Comparison of ENCODE assay signal across 8 cellular contexts in the genomic region with DNA sequence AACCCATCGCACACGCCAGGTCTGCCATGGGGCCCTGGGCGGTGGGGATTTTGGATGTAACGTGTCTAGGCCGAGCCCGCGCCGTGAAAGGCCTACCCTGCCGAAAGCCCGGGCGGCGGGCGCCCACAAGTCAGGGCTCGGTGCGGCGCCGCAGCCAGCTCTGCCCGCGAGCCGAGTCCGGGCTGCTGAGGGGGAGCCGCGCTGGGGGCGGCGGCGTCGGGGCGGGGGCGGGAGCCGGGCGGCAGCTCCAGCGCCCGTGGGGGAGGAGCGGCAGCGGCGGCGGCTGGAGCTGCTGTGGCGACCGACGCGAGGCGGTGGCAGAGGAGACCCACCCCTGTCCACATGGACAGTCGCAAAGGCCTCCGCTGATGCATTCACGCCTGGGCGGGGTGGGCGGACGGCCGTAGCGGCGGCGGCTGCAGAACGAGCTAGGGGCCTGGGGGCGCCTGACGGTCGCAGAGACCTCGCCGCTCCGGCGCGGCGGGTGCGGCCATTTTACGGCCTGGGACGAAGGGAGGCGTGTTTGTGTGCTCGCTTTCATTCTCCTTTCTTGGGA. TPM values are rescaled to one million over a fixed set of nuclear protein-coding genes. Genes with fewer than 3 reads are reported as not detected.
DNase-seq lines count a peak whose midpoint lies in the region; ATAC-seq and TF ChIP-seq lines count a peak whose summit lies in the region.

Gene SENP6 (plus strand): TSS at position 273 of the 556 bp plus-strand sequence. CDS start 645 bp downstream, outside the sequence.

- peak within 1 kb of the TSS; percentile 83 for H3K4me2 ChIP-seq in neural cell (ENCODE audit: low read length)

- peak within 1 kb of the TSS; percentile 97 to 98 for H3K4me3 Mint-ChIP-seq in stimulated activated naive CD8-positive, alpha-beta T cell treated with anti-CD3 and anti-CD28 coated beads, Interleukin-15, amount 100 ng/mL, for 72 hours

- H3K4me1 Mint-ChIP-seq in stimulated activated naive CD8-positive, alpha-beta T cell treated with anti-CD3 and anti-CD28 coated beads, Interleukin-15, amount 100 ng/mL, for 72 hours = peaks cover 53% of the 10 kb centered on the region

- peak within 1 kb of the TSS; percentile 91 for H2AFZ ChIP-seq in neural cell (ENCODE audit: low read depth, low read length)

- H3K9me3 ChIP-seq in neural cell (ENCODE audit: low read length) = no peaks in the 10 kb centered on the region

- H3K36me3 ChIP-seq in neural cell (ENCODE audit: insufficient read depth, low read length) = no peaks in the 10 kb centered on the region

- peak within 1 kb of the TSS; percentile 97 for H3K27ac ChIP-seq in neural cell (ENCODE audit: low read length)

- H3K27me3 Mint-ChIP-seq in stimulated activated naive CD8-positive, alpha-beta T cell treated with anti-CD3 and anti-CD28 coated beads, Interleukin-15, amount 100 ng/mL, for 72 hours = no peaks in the 10 kb centered on the region

- peak within 1 kb of the TSS; percentile 89 for H3K4me3 ChIP-seq in neural cell (ENCODE audit: low read length)

- no peaks in the 10 kb centered on the region for H3F3A ChIP-seq in neural cell (ENCODE audit: insufficient read depth, low read length, poor library complexity, severe bottlenecking)

- no peaks in the 10 kb centered on the region for H4K20me1 ChIP-seq in neural cell (ENCODE audit: insufficient read depth)

- no peak for TF ChIP-seq CTCF in neural cell (IDR thresholded peaks at IDR 0.05; ENCODE audit: poor library complexity, severe bottlenecking)

- H3K9me3 Mint-ChIP-seq in stimulated activated naive CD8-positive, alpha-beta T cell treated with anti-CD3 and anti-CD28 coated beads, Interleukin-15, amount 100 ng/mL, for 72 hours = no peaks in the 10 kb centered on the region

- TF ChIP-seq EP300 in neural cell (conservative IDR thresholded peaks at IDR 0.05; ENCODE audit: poor library complexity, severe bottlenecking) = no peak

- no peaks in the 10 kb centered on the region for H3K9me2 ChIP-seq in neural cell (ENCODE audit: insufficient read depth, low read length)

- peak within 1 kb of the TSS; percentile 98 for H3K9ac ChIP-seq in neural cell (ENCODE audit: low read length)

- H3K27ac Mint-ChIP-seq in stimulated activated naive CD8-positive, alpha-beta T cell treated with anti-CD3 and anti-CD28 coated beads, Interleukin-15, amount 100 ng/mL, for 72 hours = peak within 1 kb of the TSS; percentile 99

- peak; percentile 69 for ATAC-seq in GM21526 (IDR thresholded peaks at IDR 0.05; ENCODE audit: low FRiP score, unreplicated experiment)
- ATAC-seq in stimulated activated naive CD8-positive, alpha-beta T cell treated with anti-CD3 and anti-CD28 coated beads, Interleukin-15, amount 100 ng/mL, for 72 hours = peak; percentile 79

- TF ChIP-seq RAD21 in neural cell (conservative IDR thresholded peaks at IDR 0.05) = no peak

- peaks cover 62% of the 10 kb centered on the region for H3K79me2 ChIP-seq in neural cell (replicated peaks; ENCODE audit: insufficient read depth, low read length)

- no peaks in the 10 kb centered on the region for H3K27me3 ChIP-seq in neural cell (ENCODE audit: insufficient read depth, low read depth, low read length)

- DNase-seq in DMS79 (lab: John Stamatoyannopoulos, UW) (peak; percentile 47), HuH-7.5 (ENCODE audit: low spot score) (peak; percentile 63), SHP77 (lab: John Stamatoyannopoulos, UW) (peak; percentile 60 to 90), fibroblast of the conjunctiva (ENCODE audit: low read depth) (peak; percentile 65)
- peak; percentile 90 for DNase-seq in activated effector memory CD4-positive, alpha-beta T cell treated with anti-CD3 and anti-CD28 coated beads, Interleukin-2, amount 50 U/mL, for 16 hours
- DNase-seq in stimulated activated naive CD8-positive, alpha-beta T cell treated with anti-CD3 and anti-CD28 coated beads, Interleukin-15, amount 100 ng/mL, for 72 hours = peak; percentile 75 to 76

TF ChIP-seq in neural cell, 6 proteins besides CTCF, POLR2A, EP300 and RAD21:
- TF ChIP-seq EZH2 (IDR thresholded peaks at IDR 0.05; ENCODE audit: borderline replicate concordance, insufficient read depth, low read length, poor library complexity, severe bottlenecking) = no peak
- TF ChIP-seq SMC3 (conservative IDR thresholded peaks at IDR 0.05; ENCODE audit: poor library complexity) = no peak
- TF ChIP-seq REST (IDR thresholded peaks at IDR 0.05; ENCODE audit: borderline replicate concordance) = peak; percentile 81
- peak; percentile 41 for TF ChIP-seq MXI1 (conservative IDR thresholded peaks at IDR 0.05; ENCODE audit: poor library complexity, severe bottlenecking)
- TF ChIP-seq TAF1 (IDR thresholded peaks at IDR 0.05; ENCODE audit: low read depth) = peak; percentile 53
- TF ChIP-seq POLR2AphosphoS5 (IDR thresholded peaks at IDR 0.05) = peak; percentile 80
TF ChIP-seq in neural cell: peak in this region for 4.

RNA-seq across cellular contexts. Expression of gene SENP6, which starts in this region (rescaled TPM):
- 113 and 115 TPM in 2 replicates for polyA plus RNA-seq in neural cell
- polyA minus RNA-seq in neural cell = 242 and 247 TPM in 2 replicates

Comparison
In these comparisons a context has a peak if more than half of its experiments do, and no peak if none do; other contexts are left out.
1. Peak in every context shown above with its lines: DNase-seq, ATAC-seq, H3K4me3 ChIP-seq and H3K27ac ChIP-seq.